ENCODE assay signal across 15 cellular contexts in the genomic region with DNA sequence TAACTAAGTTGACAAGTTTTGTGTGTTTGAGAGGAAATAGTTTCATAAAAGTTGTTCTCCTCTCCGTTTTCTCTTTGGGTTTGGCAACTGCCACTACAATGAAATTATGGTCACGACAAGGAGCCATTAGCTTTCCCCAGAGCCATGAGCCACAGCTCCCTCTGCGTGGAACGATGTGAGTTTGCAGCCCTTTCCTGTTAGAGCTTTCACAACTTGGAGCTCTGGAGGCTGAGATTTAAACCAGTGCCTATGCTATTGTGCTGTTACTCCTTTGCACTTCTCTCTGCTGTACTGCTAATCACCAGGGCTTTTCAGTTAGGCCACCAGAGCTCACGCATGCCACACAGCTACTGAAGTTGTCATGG. TPM values are rescaled to one million over a fixed set of nuclear protein-coding genes. Genes with fewer than 3 reads are reported as not detected.
A peak's percentile ranks its signal among the peaks of the same experiment; 100 is the strongest.
DNase-seq lines count a peak whose midpoint lies in the region; ATAC-seq and TF ChIP-seq lines count a peak whose summit lies in the region.
"Had no signal": no experiment of that assay in that cellular context is flagged by ENCODE, and none has a peak within 500 bp of the region (broad histone marks: within the 10 kb centered on the region; RNA-seq: fewer than 3 reads in every experiment).

No MANE protein-coding gene starts in this region.

- peak overlapping the region; percentile 18; the same call in 1 of the 2 replicates for H3K9ac ChIP-seq in MM.1S (ENCODE audit: low read length)

- H3K4me1 ChIP-seq in MM.1S (ENCODE audit: low read length) = peaks cover 22% of the 10 kb centered on the region
- no peaks in the 10 kb centered on the region for H3K4me1 ChIP-seq in mesodermal cell (ENCODE audit: control insufficient read depth, insufficient read depth, low read length, poor library complexity, severe bottlenecking)
- H3K4me1 ChIP-seq: colonic mucosa had no signal

- H3K9me3 ChIP-seq in MM.1S (replicated peaks; ENCODE audit: insufficient read depth, low read length) (no peaks in the 10 kb centered on the region), mesodermal cell (ENCODE audit: control insufficient read depth, low read length) (no peaks in the 10 kb centered on the region), WERI-Rb-1 (ENCODE audit: severe bottlenecking) (peaks cover 2% of the 10 kb centered on the region)
- H3K9me3 ChIP-seq: colonic mucosa had no signal

- H3K27ac ChIP-seq in MM.1S (ENCODE audit: low read length) (peak overlapping the region; percentile 63), mesodermal cell (ENCODE audit: low read depth, low read length, severe bottlenecking) (peak overlapping the region; percentile 26), WERI-Rb-1 (no peak overlapping the region)
- H3K27ac ChIP-seq: colonic mucosa had no signal

- no peaks in the 10 kb centered on the region for H3K79me2 ChIP-seq in MM.1S (ENCODE audit: low read length)

- TF ChIP-seq CTCF in MM.1S (IDR thresholded peaks at IDR 0.05; ENCODE audit: low read length) (no peak), WERI-Rb-1 (IDR thresholded peaks at IDR 0.05; ENCODE audit: low read depth, low read length) (no peak)

- H3K36me3 ChIP-seq in MM.1S (replicated peaks; ENCODE audit: insufficient read depth, low read length) (no peaks in the 10 kb centered on the region), mesodermal cell (ENCODE audit: control insufficient read depth, insufficient read depth, low read length) (no peaks in the 10 kb centered on the region), WERI-Rb-1 (no peaks in the 10 kb centered on the region)
- H3K36me3 ChIP-seq: colonic mucosa had no signal

- no peak overlapping the region for H3K4me3 ChIP-seq in MM.1S (ENCODE audit: low read length)
- H3K4me3 ChIP-seq in mesodermal cell (ENCODE audit: extremely low read depth, insufficient read depth, low read length, poor library complexity, severe bottlenecking) = no peak overlapping the region
- no peak overlapping the region for H3K4me3 ChIP-seq in WERI-Rb-1 (ENCODE audit: low read depth, low read length)
- H3K4me3 ChIP-seq: colonic mucosa had no signal

- ATAC-seq in GM18499 (IDR thresholded peaks at IDR 0.05; ENCODE audit: insufficient read depth, unreplicated experiment) (peak; percentile 30), GM21526 (IDR thresholded peaks at IDR 0.05; ENCODE audit: low FRiP score, unreplicated experiment) (peak; percentile 26), GM21423 (IDR thresholded peaks at IDR 0.05; ENCODE audit: unreplicated experiment) (no peak)
- ATAC-seq: naive thymus-derived CD4-positive, alpha-beta T cell had no signal

- H3K4me2 ChIP-seq in MM.1S (ENCODE audit: low read depth, low read length) = peak overlapping the region; percentile 23

- DNase-seq in MM.1S (no peak), NCI-H187 (lab: John Stamatoyannopoulos, UW) (no peak), DMS153 (lab: John Stamatoyannopoulos, UW) (no peak), WERI-Rb-1 (no peak)
- DNase-seq: activated CD4-positive, alpha-beta T cell treated with anti-CD3 and anti-CD28 coated beads, Interleukin-2, amount 50 U/mL, for 4 hours; activated naive CD4-positive, alpha-beta T cell treated with anti-CD3 and anti-CD28 coated beads for 36 hours; colonic mucosa; H9; naive thymus-derived CD4-positive, alpha-beta T cell; NCI-H1417; SW 1271 had no signal

- 83 to 85% methylated on average over 5 of the region's 5 CpGs for WGBS in mesodermal cell (ENCODE audit: insufficient coverage in 2 of 2), 2 experiments

- H4K20me1 ChIP-seq in MM.1S (ENCODE audit: insufficient read depth, low read length) = no peaks in the 10 kb centered on the region

- no peaks in the 10 kb centered on the region for H3F3A ChIP-seq in MM.1S (ENCODE audit: insufficient read depth, low read length)

- H3K27me3 ChIP-seq in MM.1S (replicated peaks; ENCODE audit: insufficient read depth, low read length) (no peaks in the 10 kb centered on the region), WERI-Rb-1 (ENCODE audit: insufficient read depth, low read depth, severe bottlenecking) (no peaks in the 10 kb centered on the region)
- H3K27me3 ChIP-seq: colonic mucosa had no signal

- peak overlapping the region; percentile 50 for H2AFZ ChIP-seq in MM.1S (ENCODE audit: low read length)

- H3K9me2 ChIP-seq in MM.1S (replicated peaks; ENCODE audit: insufficient read depth, low read length) = no peaks in the 10 kb centered on the region

RNA-seq across cellular contexts. Expression of gene TXNDC5, which starts 29.3 kb away (rescaled TPM):
- 343 TPM for polyA plus RNA-seq in mesodermal cell (2013, experiment 1 of 2)
- polyA plus RNA-seq in mesodermal cell (2013, experiment 2 of 2) = 283 TPM
